ENCODE assay signal across 8 cellular contexts in genomic region chr19:34254552-34255432, GRCh38. TPM values are rescaled to one million over a fixed set of nuclear protein-coding genes. Genes with fewer than 3 reads are reported as not detected.
A peak's percentile ranks its signal among the peaks of the same experiment; 100 is the strongest.
DNase-seq lines count a peak whose midpoint lies in the region; ATAC-seq, FAIRE-seq and TF ChIP-seq lines count a peak whose summit lies in the region.

GARRE1 (plus strand) TSS chr19:34254554; CDS start chr19:34300474, 45,920 bp downstream.

- H3K27ac ChIP-seq in smooth muscle cell (ENCODE audit: low read depth) = peak within 1 kb of the TSS; percentile 76

- no peaks in the 10 kb centered on the region for H3K9me3 ChIP-seq in T-helper 17 cell (ENCODE audit: control insufficient read depth, low read length, poor library complexity, severe bottlenecking)
- no peaks in the 10 kb centered on the region for H3K9me3 ChIP-seq in smooth muscle cell (replicated peaks; ENCODE audit: low read depth)

- ATAC-seq in GM21381 (IDR thresholded peaks at IDR 0.05; ENCODE audit: unreplicated experiment) (peak; percentile 82), T-helper 17 cell (peak; percentile 93)

- no peak for FAIRE-seq in D721Med (lab: Jason Lieb, UNC)

- CTCF ChIA-PET in MCF 10A (lab: Yijun Ruan, JAX) = no interaction called here

- peak within 1 kb of the TSS; percentile 96 for H2AFZ ChIP-seq in smooth muscle cell (ENCODE audit: low read depth)

- H3K4me3 Mint-ChIP-seq in T-helper 17 cell = peak within 1 kb of the TSS; percentile 97
- H3K4me3 Mint-ChIP-seq in MCF 10A (ENCODE audit: unreplicated experiment) = peak within 1 kb of the TSS; percentile 79

- peaks cover 8% of the 10 kb centered on the region for H3K4me1 ChIP-seq in smooth muscle cell (ENCODE audit: low read depth)

- no peaks in the 10 kb centered on the region for H3K36me3 ChIP-seq in smooth muscle cell (ENCODE audit: low read depth)

- peaks cover 3% of the 10 kb centered on the region for H3K36me3 Mint-ChIP-seq in T-helper 17 cell (ENCODE audit: low read depth)
- H3K36me3 Mint-ChIP-seq in MCF 10A (ENCODE audit: insufficient read depth, unreplicated experiment) = peaks cover 5% of the 10 kb centered on the region

- H3F3A ChIP-seq in smooth muscle cell (ENCODE audit: low read depth) = no peaks in the 10 kb centered on the region

- H3K9ac ChIP-seq in smooth muscle cell (ENCODE audit: low read depth) = peak within 1 kb of the TSS; percentile 90

- TF ChIP-seq CTCF in D721Med (IDR thresholded peaks at IDR 0.05; ENCODE audit: insufficient read depth, missing control alignments) (no peak), MCF 10A (IDR thresholded peaks at IDR 0.05; ENCODE audit: unreplicated experiment) (no peak), smooth muscle cell (IDR thresholded peaks at IDR 0.05; ENCODE audit: borderline replicate concordance, insufficient read depth, poor library complexity, severe bottlenecking) (no peak)

- H3K27me3 ChIP-seq in smooth muscle cell (ENCODE audit: low read depth) = no peaks in the 10 kb centered on the region

- peak within 1 kb of the TSS; percentile 98 for H3K4me3 ChIP-seq in smooth muscle cell

- peaks cover 48% of the 10 kb centered on the region for H3K79me2 ChIP-seq in smooth muscle cell (ENCODE audit: low read depth)

- no TSS peak for BruUV-seq in MCF 10A (replicated peaks; lab: Mats Ljungman, UMichigan)

- intact Hi-C loops in MCF 10A (cut with micrococcal nuclease) = loop anchor here (2.0 kb wide), 1 partner anchor 82 kb away; no protein-coding TSS in a partner anchor

- H3K4me1 Mint-ChIP-seq in T-helper 17 cell = peaks cover 25% of the 10 kb centered on the region
- peaks cover 7% of the 10 kb centered on the region for H3K4me1 Mint-ChIP-seq in MCF 10A (ENCODE audit: insufficient read depth, unreplicated experiment)

- POLR2A ChIA-PET in MCF 10A (lab: Yijun Ruan, JAX) = interaction anchor here (0.6 to 1.6 kb wide), 4 partner anchors 9 to 27 kb away, joined by 3 to 6 read pairs (median 4); no protein-coding TSS in a partner anchor

- H3K27ac Mint-ChIP-seq in T-helper 17 cell (peak within 1 kb of the TSS; percentile 94), MCF 10A (ENCODE audit: low read depth, unreplicated experiment) (peak within 1 kb of the TSS; percentile 93)

- H3K9me3 Mint-ChIP-seq in MCF 10A (ENCODE audit: unreplicated experiment) = no peaks in the 10 kb centered on the region

- WGBS in smooth muscle cell (ENCODE audit: low lambda C conversion rate) = 1% methylated on average over 30 of the region's 112 CpGs

- H3K27me3 Mint-ChIP-seq in T-helper 17 cell (no peaks in the 10 kb centered on the region), MCF 10A (ENCODE audit: insufficient read depth, unreplicated experiment) (no peaks in the 10 kb centered on the region)

- H4K20me1 ChIP-seq in smooth muscle cell (ENCODE audit: low read depth) = peaks cover 24% of the 10 kb centered on the region

- DNase-seq in D721Med (ENCODE audit: insufficient read length, low spot score) (peak; percentile 44), HT-29 (ENCODE audit: low spot score) (peak; percentile 45), T-helper 17 cell (peak; percentile 11 to 81 (median 76)), MCF 10A (ENCODE audit: unreplicated experiment) (no peak), iPS-NIHi11 (ENCODE audit: low spot score) (peak; percentile 94), smooth muscle cell (lab: John Stamatoyannopoulos, UW; ENCODE audit: unreplicated experiment) (no peak), GDM1 (lab: John Stamatoyannopoulos, UW) (no peak)

- peak within 1 kb of the TSS; percentile 93 for H3K4me2 ChIP-seq in smooth muscle cell

RNA-seq across cellular contexts. Expression of gene GARRE1, which starts in this region (rescaled TPM):
- total RNA-seq in HT-29 (2014; rRNA removed; shearing (Covaris generic)) = 13.9 and 14.2 TPM in 2 replicates
- total RNA-seq in T-helper 17 cell = 10 to 100 TPM; 34.4 to 43.6 TPM
- 12.8 and 19.1 TPM in 2 replicates for total RNA-seq in MCF 10A (2022)
- total RNA-seq in smooth muscle cell = 15.6 and 17.8 TPM in 2 replicates
- polyA plus RNA-seq in smooth muscle cell = 7.0 and 8.5 TPM in 2 replicates

Comparison
In these comparisons a context has a peak if more than half of its experiments do, and no peak if none do; other contexts are left out.
1. DNase-seq: peak in D721Med (single experiment), HT-29 (single experiment), T-helper 17 cell (3 of 3) and iPS-NIHi11 (single experiment); none in MCF 10A (single experiment), smooth muscle cell (single experiment) and GDM1 (single experiment).